24 cellular contexts compared by ENCODE assay signal in the genomic region with DNA sequence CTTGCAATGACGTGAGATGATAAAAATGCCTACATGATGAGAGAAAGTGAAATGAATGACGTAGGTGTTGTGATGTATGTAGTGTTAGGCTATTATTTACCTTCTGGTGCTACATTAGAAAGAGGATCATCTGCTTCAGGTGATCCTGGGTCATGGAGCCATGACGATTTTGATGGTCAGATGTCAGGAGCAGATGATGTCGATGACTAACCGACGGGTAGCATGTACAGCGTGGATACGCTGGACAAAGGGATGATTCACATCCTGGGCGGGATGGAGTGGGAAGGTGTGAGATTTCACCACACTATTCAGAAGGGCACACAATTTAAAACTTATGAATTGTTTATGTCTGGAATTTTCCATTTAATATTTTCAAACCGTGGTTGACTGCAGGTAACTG. TPM values are rescaled to one million over a fixed set of nuclear protein-coding genes. Genes with fewer than 3 reads are reported as not detected.
DNase-seq lines count a peak whose midpoint lies in the region; ATAC-seq, FAIRE-seq and TF ChIP-seq lines count a peak whose summit lies in the region.
"Had no signal": no experiment of that assay in that cellular context is flagged by ENCODE, and none has a peak within 500 bp of the region (broad histone marks: within the 10 kb centered on the region; RNA-seq: fewer than 3 reads in every experiment).

No MANE protein-coding gene starts in this region.

- no peaks in the 10 kb centered on the region for H3K36me3 ChIP-seq in brain microvascular endothelial cell (replicated peaks)
- peaks cover 0 to 8% of the 10 kb centered on the region in 2 donors for H3K36me3 ChIP-seq in gastrocnemius medialis
- no peaks in the 10 kb centered on the region for H3K36me3 ChIP-seq in gastroesophageal sphincter
- H3K36me3 ChIP-seq: esophagus muscularis mucosa, SJSA1, thoracic aorta, vagina had no signal

- H3K9me3 ChIP-seq in gastrocnemius medialis, result no peaks in the 10 kb centered on the region
- H3K9me3 ChIP-seq in gastroesophageal sphincter, result no peaks in the 10 kb centered on the region
- H3K9me3 ChIP-seq: esophagus muscularis mucosa, SJSA1, thoracic aorta, vagina had no signal

- H3K27ac ChIP-seq in brain microvascular endothelial cell, result no peak overlapping the region
- H3K27ac ChIP-seq in gastrocnemius medialis, result no peak overlapping the region
- H3K27ac ChIP-seq in gastroesophageal sphincter, result no peak overlapping the region
- H3K27ac ChIP-seq in caudate nucleus (ENCODE audit: low read depth, low read length), result no peak overlapping the region
- H3K27ac ChIP-seq: esophagus muscularis mucosa, SJSA1, thoracic aorta, vagina had no signal

- H3K4me1 ChIP-seq in gastrocnemius medialis (no peaks in the 10 kb centered on the region), gastroesophageal sphincter (no peaks in the 10 kb centered on the region)
- H3K4me1 ChIP-seq: esophagus muscularis mucosa, SJSA1, vagina had no signal

- no peak overlapping the region for H3K4me3 ChIP-seq in brain microvascular endothelial cell (ENCODE audit: low read depth, low read length)
- H3K4me3 ChIP-seq in gastrocnemius medialis, result no peak overlapping the region
- H3K4me3 ChIP-seq in gastroesophageal sphincter, result no peak overlapping the region
- H3K4me3 ChIP-seq: esophagus muscularis mucosa, GM12878, SJSA1, thoracic aorta, vagina had no signal

- ATAC-seq in gastrocnemius medialis, result no peak
- ATAC-seq in gastroesophageal sphincter, result no peak
- ATAC-seq: GM12878; naive thymus-derived CD8-positive, alpha-beta T cell; Panc1 had no signal

- TF ChIP-seq EP300 in gastroesophageal sphincter (IDR thresholded peaks at IDR 0.05), result no peak

- TF ChIP-seq POLR2A in gastrocnemius medialis (IDR thresholded peaks at IDR 0.05), result no peak
- TF ChIP-seq POLR2A in gastroesophageal sphincter (IDR thresholded peaks at IDR 0.05), result no peak

- TF ChIP-seq CTCF in brain microvascular endothelial cell (IDR thresholded peaks at IDR 0.05; ENCODE audit: low read depth, low read length, missing control alignments) (no peak), gastrocnemius medialis (IDR thresholded peaks at IDR 0.05 in 4 of 5, conservative IDR thresholded peaks at IDR 0.05 in 1 of 5) (no peak), gastroesophageal sphincter (IDR thresholded peaks at IDR 0.05) (no peak)

- DNase-seq in ELR (ENCODE audit: low read depth) (peak; percentile 26), M059J (ENCODE audit: low read depth) (peak; percentile 27), brain microvascular endothelial cell (peak; percentile 29), kidney tubule cell (ENCODE audit: low spot score) (peak; percentile 31), gastrocnemius medialis (no peak), frontal cortex (ENCODE audit: low spot score in 2 of 2) (no peak), caudate nucleus (lab: John Stamatoyannopoulos, UW) (no peak)
- DNase-seq: activated CD4-positive, CD25-positive, alpha-beta regulatory T cell treated with anti-CD3 and anti-CD28 coated beads, Interleukin-2, amount 50 U/mL, for 72 hours; activated gamma-delta T cell; activated T-cell treated with anti-CD3 and anti-CD28 coated beads, Interleukin-2, amount 50 U/mL, for 1 hour; effector memory CD4-positive, alpha-beta T cell; naive thymus-derived CD8-positive, alpha-beta T cell; NCI-H1105; NCI-H187 treated with DMSO at 0.1 percent for 48 hours; NCI-H2171 treated with DMSO at 0.1 percent for 48 hours; NCI-H526 had no signal

- 82 to 98% methylated on average over 10 of the region's 10 CpGs for WGBS in gastroesophageal sphincter (ENCODE audit: low coverage in 1 of 2), 2 donors

- in situ Hi-C loops in brain microvascular endothelial cell (cut with HindIII; ENCODE audit: low pct_ligation_motif_present, low sequenced_read_pairs) (no loop called here), gastrocnemius medialis (cut with MboI; ENCODE audit: low sequenced_read_pairs in 4 of 4) (no loop called here)

- no peaks in the 10 kb centered on the region for H3K27me3 ChIP-seq in brain microvascular endothelial cell (replicated peaks)
- H3K27me3 ChIP-seq in gastrocnemius medialis, result no peaks in the 10 kb centered on the region
- no peaks in the 10 kb centered on the region for H3K27me3 ChIP-seq in gastroesophageal sphincter
- H3K27me3 ChIP-seq: esophagus muscularis mucosa, SJSA1, vagina had no signal

- intact Hi-C loops in gastrocnemius medialis (cut with DNase I; ENCODE audit: low total_unique reads), result no loop called here

- FAIRE-seq in frontal cortex (lab: Jason Lieb, UNC), result no peak
- FAIRE-seq: GM12878, islet of Langerhans had no signal

RNA-seq across cellular contexts. Expression of a gene that starts 43.5 kb away (rescaled TPM):
- total RNA-seq in M059J (2014; rRNA removed; shearing (Covaris generic)), result 0.10 TPM in 1 of 2 replicates, not detected in the other
- total RNA-seq in gastrocnemius medialis (1 to 10 TPM in 2 of 4 donors, under 1 TPM in 2; 0.46 to 2.1 (median 0.90) TPM), frontal cortex (5.7 TPM), gastroesophageal sphincter (1 to 10 TPM in 2 of 4 donors, under 1 TPM in 2; 0.08 to 1.2 (median 0.69) TPM)
- total RNA-seq: GM12878, SJSA1 had no signal

Comparison
In these comparisons a context has a peak if more than half of its experiments do, and no peak if none do; other contexts are left out.
1. DNase-seq: peak in ELR (single experiment), M059J (single experiment), brain microvascular endothelial cell (single experiment) and kidney tubule cell (single experiment); none in gastrocnemius medialis (0 of 2), frontal cortex (0 of 2) and caudate nucleus (0 of 61).